ENCODE assay signal across 8 cellular contexts in genomic region chr2:71276311-71277158, GRCh38. TPM values are rescaled to one million over a fixed set of nuclear protein-coding genes. Genes with fewer than 3 reads are reported as not detected.
DNase-seq lines count a peak whose midpoint lies in the region; ATAC-seq and TF ChIP-seq lines count a peak whose summit lies in the region.

No MANE protein-coding gene starts in this region.

- ATAC-seq in HG02763 (IDR thresholded peaks at IDR 0.05; ENCODE audit: unreplicated experiment): peak; percentile 98

- H3K36me3 Mint-ChIP-seq in brain: no peaks in the 10 kb centered on the region

- in situ Hi-C loops in GM13976 (cut with MboI; ENCODE audit: low sequenced_read_pairs, unreplicated experiment): no loop called here

- peaks cover 50% of the 10 kb centered on the region for H3K27me3 Mint-ChIP-seq in brain

- peaks cover 20% of the 10 kb centered on the region for H3K4me1 Mint-ChIP-seq in brain

- H3K27ac ChIP-seq in sigmoid colon: peak overlapping the region; percentile 60 to 78 (median 76)

- 1% methylated on average over 93 of the region's 93 CpGs for WGBS in sigmoid colon, 2 donors

- peak overlapping the region; percentile 51 for H3K4me3 ChIP-seq in iPS-15b (ENCODE audit: low read depth, low read length)
- H3K4me3 ChIP-seq in sigmoid colon: peak overlapping the region; percentile 38 to 61 (median 47)

- no peak overlapping the region for H3K9ac ChIP-seq in iPS-15b (ENCODE audit: low read depth, low read length)

- peak overlapping the region in 1 of 5 experiments; percentile 19 for H3K27ac Mint-ChIP-seq in brain

- H3K36me3 ChIP-seq in iPS-15b (ENCODE audit: control insufficient read depth, insufficient read depth, low read length) (no peaks in the 10 kb centered on the region), sigmoid colon (no peaks in the 10 kb centered on the region)

- peak overlapping the region; percentile 78 to 88 (median 83) for H3K4me3 Mint-ChIP-seq in brain

- H3K9me3 Mint-ChIP-seq in brain: peaks cover 19 to 41% (median 25%) of the 10 kb centered on the region in 5 experiments

- no peak for TF ChIP-seq POLR2A in sigmoid colon (IDR thresholded peaks at IDR 0.05)

- TF ChIP-seq EP300 in sigmoid colon (IDR thresholded peaks at IDR 0.05): no peak

- intact Hi-C loops in sigmoid colon (cut with DNase I): loop anchor here (1.0 to 5.0 kb wide), 2 partner anchors 49 to 56 kb away; partner anchors contain the start of genes PAIP2B and ZNF638

- H3K4me1 ChIP-seq in iPS-15b (ENCODE audit: control insufficient read depth, insufficient read depth, low read length): peaks cover 20% of the 10 kb centered on the region
- peaks cover 0 to 22% (median 18%) of the 10 kb centered on the region in 4 donors for H3K4me1 ChIP-seq in sigmoid colon

- H3K27me3 ChIP-seq in iPS-15b (ENCODE audit: control insufficient read depth, insufficient read depth, low read length) (peaks cover 24% of the 10 kb centered on the region), sigmoid colon (peaks cover 14 to 49% (median 31%) of the 10 kb centered on the region in 3 donors)

- TF ChIP-seq CTCF in GM13976 (IDR thresholded peaks at IDR 0.05; ENCODE audit: borderline replicate concordance, control extremely low read depth, extremely low read depth, insufficient read depth, missing control alignments) (no peak), brain (conservative IDR thresholded peaks at IDR 0.05) (no peak), sigmoid colon (IDR thresholded peaks at IDR 0.05) (peak in 1 of 4 experiments; percentile 10)

- H3K9me3 ChIP-seq in iPS-15b (ENCODE audit: control insufficient read depth, insufficient read depth, low read length): no peaks in the 10 kb centered on the region
- H3K9me3 ChIP-seq in sigmoid colon: no peaks in the 10 kb centered on the region

- DNase-seq in GM13976 (ENCODE audit: low spot score) (peak; percentile 94), NCI-H146 (lab: John Stamatoyannopoulos, UW) (peak; percentile 91), UCSD-AML1 (lab: John Stamatoyannopoulos, UW; ENCODE audit: unreplicated experiment) (peak; percentile 93), sigmoid colon (peak; percentile 88), HCEC 1CT (no peak)

RNA-seq across cellular contexts. Expression of gene PAIP2B, which starts 49.6 kb away (rescaled TPM):
- 19.4 TPM for polyA plus RNA-seq in brain (ENCODE audit: insufficient read depth, low read depth, low replicate concordance)
- total RNA-seq in sigmoid colon: 10 to 100 TPM in 3 of 4 donors, 1 to 10 TPM in 1; 8.0 to 13.2 (median 12.4) TPM
- 1 to 10 TPM; 1.2 to 2.3 (median 1.8) TPM for polyA plus RNA-seq in sigmoid colon

RNA-seq across cellular contexts. Expression of gene ZNF638, which starts 55.0 kb away (rescaled TPM):
- 21.6 TPM for polyA plus RNA-seq in brain (ENCODE audit: insufficient read depth, low read depth, low replicate concordance)
- total RNA-seq in sigmoid colon: 100 to 1,000 TPM; 161 to 184 (median 176) TPM
- polyA plus RNA-seq in sigmoid colon: 10 to 100 TPM; 28.7 to 69.8 (median 43.8) TPM
